In genomic region chr3:29697989-29698388, GRCh38 we compare ENCODE assay signal across 1 cellular context.
TF ChIP-seq lines count a peak whose summit lies in the region.

No MANE protein-coding gene starts in this region.

TF ChIP-seq in SK-N-SH treated with all-trans-retinoic acid at 6 μM for 48 hours, 23 proteins besides CTCF, POLR2A, EP300 and RAD21 (continued from another document):
- no peak for TF ChIP-seq PATZ1 (CRISPR knock-in tag; IDR thresholded peaks at IDR 0.05; ENCODE audit: borderline replicate concordance)
